Comparison of ENCODE assay signal across 12 cellular contexts in genomic region chr11:88320149-88320559, GRCh38. TPM values are rescaled to one million over a fixed set of nuclear protein-coding genes. Genes with fewer than 3 reads are reported as not detected.
A peak's percentile ranks its signal among the peaks of the same experiment; 100 is the strongest.
DNase-seq lines count a peak whose midpoint lies in the region; ATAC-seq and TF ChIP-seq lines count a peak whose summit lies in the region.
"Had no signal": no experiment of that assay in that cellular context is flagged by ENCODE, and none has a peak within 500 bp of the region (broad histone marks: within the 10 kb centered on the region; RNA-seq: fewer than 3 reads in every experiment).

No MANE protein-coding gene starts in this region.

- H3K4me1 ChIP-seq in PC-3 (ENCODE audit: insufficient read depth, low read length) (peaks cover 9% of the 10 kb centered on the region; the same call in 1 of the 2 replicates), neutrophil (ENCODE audit: control insufficient read depth in 1 of 2, insufficient read depth in 1 of 2, low read depth in 1 of 2, low read length in 1 of 2) (no peaks in the 10 kb centered on the region)

- peaks cover 68% of the 10 kb centered on the region for H3K79me2 ChIP-seq in PC-3 (ENCODE audit: low read length)

- CTCF ChIA-PET in PC-3 (lab: Charles Lee), result no interaction called here

- H3K9ac ChIP-seq in PC-3 (ENCODE audit: low read length), result no peak overlapping the region

- no peaks in the 10 kb centered on the region for H3K9me3 ChIP-seq in PC-3 (ENCODE audit: low read length)
- no peaks in the 10 kb centered on the region for H3K9me3 ChIP-seq in neutrophil
- H3K9me3 ChIP-seq: MG63 had no signal

- H3K27ac ChIP-seq in PC-3 (ENCODE audit: low read length), result no peak overlapping the region
- H3K27ac ChIP-seq in neutrophil, result peak overlapping the region; percentile 41

- H3F3A ChIP-seq in PC-3 (ENCODE audit: low read length, unreplicated experiment), result no peaks in the 10 kb centered on the region

- H3K9me2 ChIP-seq in PC-3 (replicated peaks; ENCODE audit: low read length), result no peaks in the 10 kb centered on the region

- H3K27me3 ChIP-seq in PC-3 (ENCODE audit: low read length), result no peaks in the 10 kb centered on the region
- no peaks in the 10 kb centered on the region for H3K27me3 ChIP-seq in neutrophil
- H3K27me3 ChIP-seq: MG63 had no signal

- TF ChIP-seq CTCF in PC-3 (conservative IDR thresholded peaks at IDR 0.05; ENCODE audit: low read depth, low read length) (no peak), epithelial cell of proximal tubule (conservative IDR thresholded peaks at IDR 0.05; ENCODE audit: low read depth, low read length) (no peak), neutrophil (IDR thresholded peaks at IDR 0.05) (no peak)

- no peak overlapping the region for H2AFZ ChIP-seq in PC-3 (ENCODE audit: low read length)

- intact Hi-C loops in PC-3 (cut with micrococcal nuclease) (no loop called here), posterior cingulate gyrus (cut with DNase I) (no loop called here)

- POLR2A ChIA-PET in PC-3 (lab: Charles Lee; ENCODE audit: unreplicated experiment), result interaction anchor here (0.6 kb wide), 2 partner anchors 13 to 127 kb away, joined by 4 to 6 read pairs; no protein-coding TSS in a partner anchor

- 0 out of 2 replicates have a peak overlapping the region, but pooled peaks have one; percentile 15 for H3K4me2 ChIP-seq in PC-3 (ENCODE audit: low read length)

- peak; percentile 81 for ATAC-seq in PC-3
- no peak for ATAC-seq in HG02885 (IDR thresholded peaks at IDR 0.05; ENCODE audit: poor library complexity, unreplicated experiment)
- ATAC-seq in HG03159 (IDR thresholded peaks at IDR 0.05; ENCODE audit: unreplicated experiment), result no peak
- ATAC-seq: activated CD4-positive, alpha-beta T cell treated with anti-CD3 and anti-CD28 coated beads for 36 hours had no signal

- H3K36me3 ChIP-seq in PC-3 (ENCODE audit: low read depth, low read length), result peaks cover 27% of the 10 kb centered on the region
- H3K36me3 ChIP-seq in neutrophil, result peaks cover 7% of the 10 kb centered on the region

- peaks cover 4% of the 10 kb centered on the region; the same call in 1 of the 2 replicates for H4K20me1 ChIP-seq in PC-3 (ENCODE audit: low read length)

- DNase-seq in Daoy (ENCODE audit: low read depth) (peak; percentile 7), PC-3 (peak; percentile 49), epithelial cell of proximal tubule (ENCODE audit: low read depth) (peak; percentile 35), posterior cingulate gyrus (no peak), NCI-H82 (lab: John Stamatoyannopoulos, UW) (no peak)
- DNase-seq: activated CD4-positive, alpha-beta T cell treated with anti-CD3 and anti-CD28 coated beads for 36 hours; islet precursor cell; MG63; NCI-H510A had no signal

- no TSS peak for BruUV-seq in PC-3 (replicated peaks; lab: Mats Ljungman, UMichigan)

- H3K4me3 ChIP-seq in PC-3 (ENCODE audit: low read length) (no peak overlapping the region), epithelial cell of proximal tubule (ENCODE audit: low read depth, low read length) (no peak overlapping the region), neutrophil (ENCODE audit: low read depth in 1 of 2, low read length in 1 of 2) (no peak overlapping the region)
- H3K4me3 ChIP-seq: MG63 had no signal

RNA-seq across cellular contexts. Expression of gene CTSC, which starts 17.4 kb away (rescaled TPM):
- total RNA-seq in Daoy (2014; rRNA removed; shearing (Covaris generic)), result 151 TPM in 2 replicates
- total RNA-seq in PC-3 (2014; rRNA removed), result 200 and 240 TPM in 2 replicates
- 149 and 219 TPM in 2 replicates for total RNA-seq in epithelial cell of proximal tubule

Comparison
In these comparisons a context has a peak if more than half of its experiments do, and no peak if none do; other contexts are left out.
1. DNase-seq: peak in Daoy (single experiment), PC-3 (single experiment) and epithelial cell of proximal tubule (single experiment); none in posterior cingulate gyrus (0 of 10) and NCI-H82 (single experiment).